8 cellular contexts compared by ENCODE assay signal in genomic region chr2:72144412-72144745, GRCh38. TPM values are rescaled to one million over a fixed set of nuclear protein-coding genes. Genes with fewer than 3 reads are reported as not detected.
DNase-seq lines count a peak whose midpoint lies in the region; ATAC-seq and TF ChIP-seq lines count a peak whose summit lies in the region.

No MANE protein-coding gene starts in this region.

- H3K27ac ChIP-seq in H9 (ENCODE audit: insufficient read length, low read depth, low read length) (no peak overlapping the region), skin epidermis (peak overlapping the region in 15 of 21 experiments; percentile 21 to 82 (median 65))

- no peak overlapping the region for H2BK5ac ChIP-seq in H9 (ENCODE audit: insufficient read length, low read length)

- no peak overlapping the region for H4K91ac ChIP-seq in H9 (ENCODE audit: insufficient read length, low read depth, low read length)

- peaks cover 69% of the 10 kb centered on the region for H3K27me3 ChIP-seq in H9 (ENCODE audit: insufficient read depth, low read length)

- H3K18ac ChIP-seq in H9 (ENCODE audit: insufficient read length, low read depth, low read length): no peak overlapping the region

- no peak overlapping the region for H2BK20ac ChIP-seq in H9 (ENCODE audit: low read depth, low read length, poor library complexity, severe bottlenecking)

- H2BK12ac ChIP-seq in H9 (ENCODE audit: insufficient read length, low read depth, low read length): no peak overlapping the region

- H2BK120ac ChIP-seq in H9 (ENCODE audit: low read depth, low read length, poor library complexity, severe bottlenecking): no peak overlapping the region

- H3K23ac ChIP-seq in H9 (ENCODE audit: insufficient read length, low read depth, low read length): no peak overlapping the region

- ATAC-seq in GM21367 (IDR thresholded peaks at IDR 0.05; ENCODE audit: unreplicated experiment): no peak

- H3K9me3 Mint-ChIP-seq in H9 (peaks cover 0 to 8% of the 10 kb centered on the region in 2 experiments; a peak in 3 of 5 replicates), immature natural killer cell (peaks cover 0 to 6% (median under 1%) of the 10 kb centered on the region in 6 donors)

- DNase-seq in H9 (peak; percentile 36), astrocyte of the hippocampus (ENCODE audit: low read depth, low spot score) (peak; percentile 28), immature natural killer cell (no peak), activated gamma-delta T cell (lab: John Stamatoyannopoulos, UW) (no peak), hippocampal formation (lab: John Stamatoyannopoulos, UW) (no peak), SKM-1 (lab: John Stamatoyannopoulos, UW; ENCODE audit: unreplicated experiment) (no peak)

- no peaks in the 10 kb centered on the region; the same call in 1 of the 2 replicates for H3K4me1 ChIP-seq in H9 (ENCODE audit: insufficient read depth, low read length)

- no peak overlapping the region for H4K5ac ChIP-seq in H9 (ENCODE audit: insufficient read length, low read depth, low read length)

- H3K56ac ChIP-seq in H9 (ENCODE audit: insufficient read length, low read depth, low read length): no peak overlapping the region

- no peaks in the 10 kb centered on the region for H3K79me1 ChIP-seq in H9 (ENCODE audit: insufficient read depth, low read depth, low read length, poor library complexity, severe bottlenecking)

- no peak overlapping the region for H3T11ph ChIP-seq in H9 (ENCODE audit: low read length)

- H3K23me2 ChIP-seq in H9 (ENCODE audit: insufficient read length, low read depth, low read length, poor library complexity, severe bottlenecking): peaks cover 33% of the 10 kb centered on the region

- no peak overlapping the region for H3K27ac Mint-ChIP-seq in H9
- H3K27ac Mint-ChIP-seq in immature natural killer cell: no peak overlapping the region

- no peak overlapping the region for H3K9ac ChIP-seq in H9 (ENCODE audit: extremely low read depth, insufficient read length, low read length)

- H3K4me1 Mint-ChIP-seq in H9 (peaks cover 29 to 50% of the 10 kb centered on the region in 2 experiments), immature natural killer cell (peaks cover 26 to 35% of the 10 kb centered on the region in 2 donors)

- H3K27me3 Mint-ChIP-seq in H9 (ENCODE audit: low read depth) (peaks cover 96% of the 10 kb centered on the region), immature natural killer cell (ENCODE audit: low read depth in 3 of 3) (peaks cover 22 to 25% (median 23%) of the 10 kb centered on the region in 3 donors)

- H4K8ac ChIP-seq in H9 (replicated peaks; ENCODE audit: insufficient read length, low read depth, low read length): no peak overlapping the region

- H3K4ac ChIP-seq in H9 (ENCODE audit: low read depth, low read length): no peak overlapping the region

- no peaks in the 10 kb centered on the region for H4K20me1 ChIP-seq in H9 (ENCODE audit: control insufficient read depth, insufficient read depth, insufficient read length)

- H2AK5ac ChIP-seq in H9 (ENCODE audit: insufficient read length, low read length): no peak overlapping the region

- H3K4me3 Mint-ChIP-seq in H9 (peak overlapping the region; percentile 62 to 79), immature natural killer cell (peak overlapping the region in 4 of 5 donors; percentile 17 to 50 (median 30))

- H3K36me3 Mint-ChIP-seq in H9 (ENCODE audit: insufficient read depth in 1 of 3, low read depth in 3 of 3) (no peaks in the 10 kb centered on the region), immature natural killer cell (peaks cover 0 to 4% (median 4%) of the 10 kb centered on the region in 3 donors)

- TF ChIP-seq CTCF in H9 (conservative IDR thresholded peaks at IDR 0.05): no peak

- H3K4me2 ChIP-seq in H9 (ENCODE audit: insufficient read depth, insufficient read length, low read length): peak overlapping the region; percentile 87

- H3K14ac ChIP-seq in H9 (ENCODE audit: insufficient read depth, low read length): no peak overlapping the region

- H3K79me2 ChIP-seq in H9 (ENCODE audit: insufficient read depth, low read length): no peaks in the 10 kb centered on the region

- H3K9me3 ChIP-seq in H9 (ENCODE audit: control insufficient read depth, low read depth, low read length): no peaks in the 10 kb centered on the region

- no peak overlapping the region for H2AFZ ChIP-seq in H9 (ENCODE audit: low read length)

- no CpG with 5 or more reads among the region's 27 CpGs for WGBS in H9 (ENCODE audit: extremely low coverage, insufficient read length, low lambda C conversion rate)

- H3K4me3 ChIP-seq in skin epidermis: peak overlapping the region; percentile 33 to 46 (median 43)

- H2BK15ac ChIP-seq in H9 (ENCODE audit: low read depth, low read length): no peak overlapping the region

RNA-seq across cellular contexts. Expression of gene CYP26B1, which starts 3.3 kb away (rescaled TPM):
- 0.20 and 0.22 TPM in 2 replicates for total RNA-seq in H9 (2021)
- not detected for polyA plus RNA-seq in immature natural killer cell

Comparison
In these comparisons a context has a peak if more than half of its experiments do, and no peak if none do; other contexts are left out.
1. DNase-seq: peak in H9 (single experiment) and astrocyte of the hippocampus (single experiment); none in immature natural killer cell (0 of 3), activated gamma-delta T cell (single experiment), hippocampal formation (0 of 2) and SKM-1 (single experiment).